In genomic region chr12:104294845-104295674, GRCh38 we compare ENCODE assay signal across 1 cellular context.
TF ChIP-seq lines count a peak whose summit lies in the region.

No MANE protein-coding gene starts in this region.

TF ChIP-seq in IMR-90, 13 proteins besides CTCF, POLR2A, EP300 and RAD21 (continued from another document):
- TF ChIP-seq NFE2L2 (IDR thresholded peaks at IDR 0.05; ENCODE audit: low read depth, low read length) (no peak), SMC3 (IDR thresholded peaks at IDR 0.05; ENCODE audit: low read depth, low read length) (no peak)
